Comparison of ENCODE assay signal across 1 cellular context in the genomic region with DNA sequence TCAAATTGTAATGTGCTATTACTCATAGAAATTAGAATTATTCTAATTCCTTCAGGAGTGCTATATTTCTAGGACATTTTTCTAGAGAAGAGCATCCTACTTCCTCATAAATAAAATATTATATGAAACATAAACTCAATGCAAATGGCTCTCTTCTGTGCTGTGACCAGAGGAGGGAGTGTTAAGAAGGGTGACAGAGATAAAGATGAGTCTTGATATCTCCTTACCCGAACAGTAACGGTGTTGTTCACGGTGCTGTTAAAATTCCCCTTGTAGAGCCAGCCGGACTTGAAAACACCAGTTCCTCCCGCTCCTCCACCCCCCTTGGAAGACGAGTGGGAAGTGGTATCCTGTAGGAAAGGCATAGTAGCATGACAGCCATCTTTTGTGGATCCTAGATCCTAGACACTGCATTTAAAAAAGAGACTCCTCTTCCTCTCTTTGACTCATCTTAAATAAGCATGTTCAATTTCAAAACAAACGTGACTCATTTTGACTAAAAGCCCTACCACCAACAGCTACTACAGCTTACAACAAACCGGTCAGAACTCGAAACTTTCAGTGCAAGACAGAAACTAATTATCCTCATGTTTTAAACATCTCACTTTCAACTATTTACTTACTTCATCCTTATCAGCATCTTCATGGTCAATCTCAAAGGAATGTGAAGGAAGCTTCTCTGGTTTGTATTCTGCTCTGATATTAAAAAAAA.
A peak's percentile ranks its signal among the peaks of the same experiment; 100 is the strongest.
TF ChIP-seq lines count a peak whose summit lies in the region.

No MANE protein-coding gene starts in this region.

TF ChIP-seq in GM12878, 131 proteins besides CTCF, POLR2A, EP300 and RAD21 (continued from another document):
- TF ChIP-seq, protein P1, sequence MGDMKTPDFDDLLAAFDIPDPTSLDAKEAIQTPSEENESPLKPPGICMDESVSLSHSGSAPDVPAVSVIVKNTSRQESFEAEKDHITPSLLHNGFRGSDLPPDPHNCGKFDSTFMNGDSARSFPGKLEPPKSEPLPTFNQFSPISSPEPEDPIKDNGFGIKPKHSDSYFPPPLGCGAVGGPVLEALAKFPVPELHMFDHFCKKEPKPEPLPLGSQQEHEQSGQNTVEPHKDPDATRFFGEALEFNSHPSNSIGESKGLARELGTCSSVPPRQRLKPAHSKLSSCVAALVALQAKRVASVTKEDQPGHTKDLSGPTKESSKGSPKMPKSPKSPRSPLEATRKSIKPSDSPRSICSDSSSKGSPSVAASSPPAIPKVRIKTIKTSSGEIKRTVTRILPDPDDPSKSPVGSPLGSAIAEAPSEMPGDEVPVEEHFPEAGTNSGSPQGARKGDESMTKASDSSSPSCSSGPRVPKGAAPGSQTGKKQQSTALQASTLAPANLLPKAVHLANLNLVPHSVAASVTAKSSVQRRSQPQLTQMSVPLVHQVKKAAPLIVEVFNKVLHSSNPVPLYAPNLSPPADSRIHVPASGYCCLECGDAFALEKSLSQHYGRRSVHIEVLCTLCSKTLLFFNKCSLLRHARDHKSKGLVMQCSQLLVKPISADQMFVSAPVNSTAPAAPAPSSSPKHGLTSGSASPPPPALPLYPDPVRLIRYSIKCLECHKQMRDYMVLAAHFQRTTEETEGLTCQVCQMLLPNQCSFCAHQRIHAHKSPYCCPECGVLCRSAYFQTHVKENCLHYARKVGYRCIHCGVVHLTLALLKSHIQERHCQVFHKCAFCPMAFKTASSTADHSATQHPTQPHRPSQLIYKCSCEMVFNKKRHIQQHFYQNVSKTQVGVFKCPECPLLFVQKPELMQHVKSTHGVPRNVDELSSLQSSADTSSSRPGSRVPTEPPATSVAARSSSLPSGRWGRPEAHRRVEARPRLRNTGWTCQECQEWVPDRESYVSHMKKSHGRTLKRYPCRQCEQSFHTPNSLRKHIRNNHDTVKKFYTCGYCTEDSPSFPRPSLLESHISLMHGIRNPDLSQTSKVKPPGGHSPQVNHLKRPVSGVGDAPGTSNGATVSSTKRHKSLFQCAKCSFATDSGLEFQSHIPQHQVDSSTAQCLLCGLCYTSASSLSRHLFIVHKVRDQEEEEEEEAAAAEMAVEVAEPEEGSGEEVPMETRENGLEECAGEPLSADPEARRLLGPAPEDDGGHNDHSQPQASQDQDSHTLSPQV (IDR thresholded peaks at IDR 0.05), result no peak
- TF ChIP-seq STAT1 (conservative IDR thresholded peaks at IDR 0.05) (no peak), ZBED1 (IDR thresholded peaks at IDR 0.05; ENCODE audit: borderline replicate concordance) (no peak), TCF3 (IDR thresholded peaks at IDR 0.05; ENCODE audit: borderline replicate concordance, insufficient read depth, low read depth, low read length) (no peak), YY1 (IDR thresholded peaks at IDR 0.05; ENCODE audit: low read depth, low read length) (peak; percentile 27; the same call in 1 of the 2 replicates), IRF4 (IDR thresholded peaks at IDR 0.05; ENCODE audit: low read depth, low read length) (0 out of 2 replicates have a peak, but pooled peaks have one; percentile 33), WRNIP1 (IDR thresholded peaks at IDR 0.05; ENCODE audit: borderline replicate concordance, low read depth, low read length) (no peak), RBBP5 (conservative IDR thresholded peaks at IDR 0.05) (no peak), SPI1 (IDR thresholded peaks at IDR 0.05; ENCODE audit: borderline replicate concordance, insufficient read depth, low read depth, low read length) (no peak), CHD4 (IDR thresholded peaks at IDR 0.05) (no peak), POLR2AphosphoS2 (IDR thresholded peaks at IDR 0.05; ENCODE audit: low read depth, low read length) (no peak), MYC (IDR thresholded peaks at IDR 0.05; ENCODE audit: insufficient read depth, insufficient read length, insufficient replicate concordance, low read length, severe bottlenecking) (no peak), TCF7 (IDR thresholded peaks at IDR 0.05; ENCODE audit: borderline replicate concordance) (no peak), POLR2AphosphoS5 (IDR thresholded peaks at IDR 0.05; ENCODE audit: low read length) (no peak), RAD51 (IDR thresholded peaks at IDR 0.05) (no peak), PAX5 (IDR thresholded peaks at IDR 0.05; ENCODE audit: borderline replicate concordance, low read depth, low read length) (no peak)
- TF ChIP-seq, protein P2, sequence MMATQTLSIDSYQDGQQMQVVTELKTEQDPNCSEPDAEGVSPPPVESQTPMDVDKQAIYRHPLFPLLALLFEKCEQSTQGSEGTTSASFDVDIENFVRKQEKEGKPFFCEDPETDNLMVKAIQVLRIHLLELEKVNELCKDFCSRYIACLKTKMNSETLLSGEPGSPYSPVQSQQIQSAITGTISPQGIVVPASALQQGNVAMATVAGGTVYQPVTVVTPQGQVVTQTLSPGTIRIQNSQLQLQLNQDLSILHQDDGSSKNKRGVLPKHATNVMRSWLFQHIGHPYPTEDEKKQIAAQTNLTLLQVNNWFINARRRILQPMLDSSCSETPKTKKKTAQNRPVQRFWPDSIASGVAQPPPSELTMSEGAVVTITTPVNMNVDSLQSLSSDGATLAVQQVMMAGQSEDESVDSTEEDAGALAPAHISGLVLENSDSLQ (IDR thresholded peaks at IDR 0.05), result no peak
